9 cellular contexts compared by ENCODE assay signal in the genomic region with DNA sequence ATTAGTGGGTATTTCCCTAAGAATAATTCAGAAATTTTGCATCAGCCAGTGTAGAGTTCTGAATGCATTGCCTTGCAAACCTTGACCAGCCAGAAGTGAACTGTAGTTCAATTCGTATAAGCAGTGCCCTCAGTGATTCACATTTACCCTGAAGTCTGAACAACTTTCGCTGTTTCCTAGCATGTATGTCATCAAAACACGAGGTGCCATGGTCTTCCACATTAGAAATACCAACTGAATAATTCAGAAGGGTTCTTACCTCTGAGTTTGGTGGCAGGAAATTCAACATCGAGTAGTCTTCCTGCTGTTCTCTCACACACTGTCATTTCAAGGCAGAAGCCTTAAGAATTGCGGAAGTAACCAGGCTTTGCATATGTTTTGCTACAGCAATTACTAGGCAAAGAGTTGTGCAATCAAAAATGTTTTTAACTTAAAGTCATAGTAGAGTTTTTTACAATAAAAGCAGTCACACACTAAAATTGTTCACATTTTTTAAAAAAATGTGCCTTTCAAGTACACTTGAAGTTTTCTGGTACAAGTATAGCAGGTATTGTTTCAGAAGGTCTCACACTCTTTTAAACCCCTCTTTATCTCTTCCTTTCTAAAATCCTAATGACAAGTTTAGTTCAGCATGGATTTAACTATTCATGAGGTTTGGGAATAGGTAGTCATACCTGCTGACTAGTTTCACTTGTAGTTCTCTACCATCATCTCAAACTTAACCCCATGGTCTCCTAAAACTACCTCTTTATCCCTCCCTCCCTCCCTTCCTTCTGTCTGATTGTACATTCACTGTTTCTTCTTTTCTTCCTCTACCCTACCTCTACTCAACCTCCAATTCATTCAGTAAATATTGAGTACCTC.
A peak's percentile ranks its signal among the peaks of the same experiment; 100 is the strongest.
DNase-seq lines count a peak whose midpoint lies in the region; ATAC-seq, FAIRE-seq and TF ChIP-seq lines count a peak whose summit lies in the region.
"Had no signal": no experiment of that assay in that cellular context is flagged by ENCODE, and none has a peak within 500 bp of the region (broad histone marks: within the 10 kb centered on the region; RNA-seq: fewer than 3 reads in every experiment).

No MANE protein-coding gene starts in this region.

- no peaks in the 10 kb centered on the region for H3K9me3 ChIP-seq in colonic mucosa
- H3K9me3 ChIP-seq: SJSA1 had no signal

- no peak for TF ChIP-seq CTCF in colonic mucosa (IDR thresholded peaks at IDR 0.05)

- peak overlapping the region; percentile 66 for H3K27ac Mint-ChIP-seq in stimulated activated naive CD8-positive, alpha-beta T cell treated with anti-CD3 and anti-CD28 coated beads, Interleukin-15, Interleukin-2, amounts not matched to agents 100 ng/mL and 50 ng/mL, for 24 hours

- no peaks in the 10 kb centered on the region for H3K9me3 Mint-ChIP-seq in stimulated activated naive CD8-positive, alpha-beta T cell treated with anti-CD3 and anti-CD28 coated beads, Interleukin-15, Interleukin-2, amounts not matched to agents 100 ng/mL and 50 ng/mL, for 24 hours

- H3K36me3 Mint-ChIP-seq in stimulated activated naive CD8-positive, alpha-beta T cell treated with anti-CD3 and anti-CD28 coated beads, Interleukin-15, Interleukin-2, amounts not matched to agents 100 ng/mL and 50 ng/mL, for 24 hours (ENCODE audit: low read depth), result peaks cover 35% of the 10 kb centered on the region

- TF ChIP-seq POLR2A in GM12891 (IDR thresholded peaks at IDR 0.05; ENCODE audit: low read depth, low read length), result peak; percentile 74; the same call in 1 of the 2 replicates

- H3K4me1 ChIP-seq in colonic mucosa, result no peaks in the 10 kb centered on the region
- H3K4me1 ChIP-seq: SJSA1 had no signal

- no peaks in the 10 kb centered on the region for H3K36me3 ChIP-seq in colonic mucosa

- H3K4me1 Mint-ChIP-seq in stimulated activated naive CD8-positive, alpha-beta T cell treated with anti-CD3 and anti-CD28 coated beads, Interleukin-15, Interleukin-2, amounts not matched to agents 100 ng/mL and 50 ng/mL, for 24 hours (ENCODE audit: low read depth), result peaks cover 23% of the 10 kb centered on the region

- H3K27ac ChIP-seq in colonic mucosa, result peak overlapping the region; percentile 13
- H3K27ac ChIP-seq: SJSA1 had no signal

- peak overlapping the region; percentile 34 for H3K4me3 Mint-ChIP-seq in stimulated activated naive CD8-positive, alpha-beta T cell treated with anti-CD3 and anti-CD28 coated beads, Interleukin-15, Interleukin-2, amounts not matched to agents 100 ng/mL and 50 ng/mL, for 24 hours

- no peak overlapping the region for H3K4me3 ChIP-seq in colonic mucosa
- H3K4me3 ChIP-seq: SJSA1 had no signal

- intact Hi-C loops in colonic mucosa (cut with DNase I), result no loop called here

- peak; percentile 3 for DNase-seq in GM12891 (ENCODE audit: insufficient read length, low spot score)
- DNase-seq in colonic mucosa, result no peak
- DNase-seq in HK-2 (ENCODE audit: unreplicated experiment), result no peak
- no peak for DNase-seq in Ammon's horn (ENCODE audit: low spot score)
- no peak for DNase-seq in middle frontal gyrus (ENCODE audit: extremely low spot score, low spot score)

- no peak overlapping the region for H3K9ac ChIP-seq in colonic mucosa (ENCODE audit: low read depth in 2 of 2, low read length in 2 of 2)

- ATAC-seq in GM21390 (IDR thresholded peaks at IDR 0.05; ENCODE audit: unreplicated experiment) (peak; percentile 97), HG03575 (IDR thresholded peaks at IDR 0.05; ENCODE audit: extremely low read depth, insufficient number of reproducible peaks, low FRiP score, unreplicated experiment) (peak; percentile 89)

- no peaks in the 10 kb centered on the region for H3K27me3 ChIP-seq in colonic mucosa
- H3K27me3 ChIP-seq: SJSA1 had no signal

- peak; percentile 72 for FAIRE-seq in GM12891 (lab: Jason Lieb, UNC)

- H3K27me3 Mint-ChIP-seq in stimulated activated naive CD8-positive, alpha-beta T cell treated with anti-CD3 and anti-CD28 coated beads, Interleukin-15, Interleukin-2, amounts not matched to agents 100 ng/mL and 50 ng/mL, for 24 hours, result no peaks in the 10 kb centered on the region

TF ChIP-seq in GM12891, 5 proteins besides CTCF, POLR2A, EP300 and RAD21:
- TF ChIP-seq POLR2AphosphoS5 (IDR thresholded peaks at IDR 0.05; ENCODE audit: low read depth, low read length) (peak; percentile 60; the same call in 1 of the 2 replicates), TAF1 (IDR thresholded peaks at IDR 0.05; ENCODE audit: low read depth, low read length) (no peak; the same call in 1 of the 2 replicates), POU2F2 (IDR thresholded peaks at IDR 0.05; ENCODE audit: low read depth, low read length) (peak; percentile 75), SPI1 (IDR thresholded peaks at IDR 0.05; ENCODE audit: low read depth, low read length) (peak; percentile 15; the same call in 1 of the 2 replicates), PAX5 (IDR thresholded peaks at IDR 0.05; ENCODE audit: insufficient read depth, low read length, severe bottlenecking) (no peak)
